ENCODE assay signal across 7 cellular contexts in genomic region chr19:55647732-55648656, GRCh38.
DNase-seq lines count a peak whose midpoint lies in the region; ATAC-seq and TF ChIP-seq lines count a peak whose summit lies in the region.

Gene CCDC106 (plus strand): TSS chr19:55648212. CDS start chr19:55649047, 835 bp downstream.

- H2AFZ ChIP-seq in SU-DHL-6 (ENCODE audit: low read depth, low read length, severe bottlenecking) = no peak within 1 kb of the TSS

- no peaks in the 10 kb centered on the region for H3K27me3 ChIP-seq in SU-DHL-6 (ENCODE audit: low read length)

- in situ Hi-C loops in GM13976 (cut with MboI; ENCODE audit: low sequenced_read_pairs, unreplicated experiment) (no loop called here), T47D (cut with HindIII; ENCODE audit: low pct_unique_long_range_greater_than_20kb, low sequenced_read_pairs) (no loop called here)

- no peaks in the 10 kb centered on the region for H3K9me3 ChIP-seq in SU-DHL-6 (ENCODE audit: insufficient read depth, low read length)

- DNase-seq in GM13976 (ENCODE audit: low spot score) (peak; percentile 70), Kasumi-1 (lab: John Stamatoyannopoulos, UW) (peak; percentile 68 to 75), T47D (ENCODE audit: low read depth in 1 of 2, low spot score in 1 of 2) (peak; percentile 38 to 70), retina (peak; percentile 93)

- H4K20me1 ChIP-seq in SU-DHL-6 (ENCODE audit: low read depth, low read length) = no peaks in the 10 kb centered on the region

- H3K36me3 ChIP-seq in SU-DHL-6 (ENCODE audit: low read length) = no peaks in the 10 kb centered on the region; the same call in 1 of the 2 replicates

- peaks cover 24% of the 10 kb centered on the region for H3K79me2 ChIP-seq in SU-DHL-6 (ENCODE audit: insufficient read depth, low read length)

- peak within 1 kb of the TSS; percentile 87 for H3K4me2 ChIP-seq in SU-DHL-6 (ENCODE audit: low read depth, low read length, poor library complexity, severe bottlenecking)

- no peaks in the 10 kb centered on the region for H3K9me2 ChIP-seq in SU-DHL-6 (replicated peaks; ENCODE audit: insufficient read depth, low read length)

- TF ChIP-seq CTCF in GM13976 (IDR thresholded peaks at IDR 0.05; ENCODE audit: borderline replicate concordance, control extremely low read depth, extremely low read depth, insufficient read depth, missing control alignments) (no peak), SU-DHL-6 (IDR thresholded peaks at IDR 0.05; ENCODE audit: insufficient read depth, low read length, poor library complexity, severe bottlenecking) (no peak)

- H3K9ac ChIP-seq in SU-DHL-6 (ENCODE audit: low read length) = peak within 1 kb of the TSS; percentile 92

- H3K27ac ChIP-seq in SU-DHL-6 (ENCODE audit: low read depth, low read length) = peak within 1 kb of the TSS; percentile 95

- H3K4me3 ChIP-seq in SU-DHL-6 (ENCODE audit: insufficient read depth, low read length, poor library complexity, severe bottlenecking) = peak within 1 kb of the TSS; percentile 69
- peak within 1 kb of the TSS; percentile 83 for H3K4me3 ChIP-seq in iPS-11a (ENCODE audit: low read depth, low read length)

- peaks cover 36% of the 10 kb centered on the region for H3F3A ChIP-seq in SU-DHL-6 (ENCODE audit: insufficient read depth)

- ATAC-seq in GM19324 (IDR thresholded peaks at IDR 0.05; ENCODE audit: low FRiP score, unreplicated experiment) = no peak
